ENCODE assay signal across 10 cellular contexts in the genomic region with DNA sequence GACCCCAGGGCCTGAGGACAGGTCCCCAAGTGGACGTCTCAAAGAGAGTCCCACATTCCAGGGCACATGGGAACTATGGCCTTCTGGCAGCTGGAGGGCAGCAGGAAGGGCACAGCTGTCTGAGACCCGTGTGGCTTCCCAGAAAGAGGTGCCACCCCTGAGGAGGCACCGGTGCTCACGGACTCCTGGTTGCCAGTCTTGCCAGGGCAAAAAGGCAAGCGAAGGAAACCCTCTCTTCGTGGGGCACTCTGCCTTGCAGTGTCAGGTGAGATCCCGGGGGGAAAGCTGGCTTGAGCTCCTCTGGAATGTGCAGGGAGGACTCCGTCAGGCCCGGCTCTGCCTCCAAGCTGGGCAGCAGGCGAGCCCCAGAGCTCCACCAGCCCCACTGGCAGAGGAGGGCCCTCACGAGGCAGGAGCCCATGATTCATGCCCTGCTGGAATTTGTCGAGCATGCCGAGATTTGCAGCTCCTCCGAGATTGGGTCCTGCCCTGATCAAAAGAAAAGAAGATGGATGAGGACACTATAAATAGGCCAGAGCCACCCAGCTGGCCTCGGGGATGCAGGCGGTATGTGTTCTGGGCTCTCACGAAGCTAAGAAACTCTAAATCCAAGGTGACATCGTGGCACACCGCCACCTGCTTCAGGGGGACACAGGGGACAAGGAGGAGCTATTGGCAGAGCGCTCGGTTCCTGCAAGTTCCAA. TPM values are rescaled to one million over a fixed set of nuclear protein-coding genes. Genes with fewer than 3 reads are reported as not detected.
DNase-seq lines count a peak whose midpoint lies in the region; ATAC-seq, FAIRE-seq and TF ChIP-seq lines count a peak whose summit lies in the region.
"Had no signal": no experiment of that assay in that cellular context is flagged by ENCODE, and none has a peak within 500 bp of the region (broad histone marks: within the 10 kb centered on the region; RNA-seq: fewer than 3 reads in every experiment).

No MANE protein-coding gene starts in this region.

- in situ Hi-C loops in G401 (cut with HindIII; ENCODE audit: low sequenced_read_pairs), result no loop called here

- intact Hi-C loops in sciatic nerve (cut with DNase I), result no loop called here

- no peak for TF ChIP-seq CTCF in D721Med (IDR thresholded peaks at IDR 0.05; ENCODE audit: insufficient read depth, missing control alignments)

- DNase-seq in ELR (ENCODE audit: low read depth) (peak; percentile 86), astrocyte of the hippocampus (ENCODE audit: low read depth, low spot score) (peak; percentile 93), hepatic stellate cell (ENCODE audit: low spot score) (peak; percentile 94), sciatic nerve (ENCODE audit: low spot score) (no peak), G401 (ENCODE audit: low spot score) (no peak), DMS153 (lab: John Stamatoyannopoulos, UW) (no peak), D721Med (ENCODE audit: insufficient read length, low spot score) (no peak)
- DNase-seq: ovary had no signal

- peak; percentile 45 for ATAC-seq in sciatic nerve
- no peak for ATAC-seq in GM18867 (IDR thresholded peaks at IDR 0.05; ENCODE audit: unreplicated experiment)

- FAIRE-seq in D721Med (lab: Jason Lieb, UNC), result no peak
- FAIRE-seq: TTC549 had no signal

RNA-seq across cellular contexts. Expression of a gene that starts 9.9 kb away (rescaled TPM):
- total RNA-seq in sciatic nerve, result 1.9 TPM
- 5.5 and 10.1 TPM in 2 replicates for total RNA-seq in G401 (2014; rRNA removed; shearing (Covaris generic))

Comparison
In these comparisons a context has a peak if more than half of its experiments do, and no peak if none do; other contexts are left out.
1. DNase-seq: peak in ELR (single experiment), astrocyte of the hippocampus (single experiment) and hepatic stellate cell (single experiment); none in sciatic nerve (single experiment), G401 (single experiment), DMS153 (single experiment) and D721Med (single experiment).